In the genomic region with DNA sequence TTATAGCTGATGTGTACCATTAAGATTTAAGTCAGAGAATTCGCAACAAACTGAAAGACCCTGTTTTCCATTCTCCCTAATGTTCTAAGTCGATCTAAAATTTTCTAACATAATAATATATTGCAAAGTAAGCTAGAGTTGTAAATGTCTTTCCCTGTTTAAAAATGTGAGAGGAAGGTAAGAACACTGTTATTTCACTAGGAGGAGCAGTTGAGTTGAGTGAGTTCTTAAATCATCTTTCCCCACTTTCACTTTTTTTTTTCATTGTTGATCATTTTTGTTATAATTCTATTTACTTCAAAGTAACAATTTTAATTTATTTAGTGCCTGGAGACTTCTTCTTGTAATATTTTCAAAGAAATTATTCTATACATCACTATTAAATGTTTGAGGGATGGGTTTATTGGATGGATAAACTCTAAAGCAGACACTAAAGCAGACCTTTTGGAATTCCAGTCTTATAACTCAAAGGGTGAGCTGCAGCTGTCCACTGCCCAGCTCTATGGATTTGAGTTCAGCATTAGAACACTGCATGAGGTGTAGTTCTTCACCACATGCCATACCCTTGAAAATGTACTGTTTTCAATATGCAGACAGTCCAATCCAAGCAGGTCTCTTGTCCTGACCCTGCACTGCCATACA, we compare ENCODE assay signal across 9 cellular contexts.
DNase-seq lines count a peak whose midpoint lies in the region; ATAC-seq and TF ChIP-seq lines count a peak whose summit lies in the region.
"Had no signal": no experiment of that assay in that cellular context is flagged by ENCODE, and none has a peak within 500 bp of the region (broad histone marks: within the 10 kb centered on the region; RNA-seq: fewer than 3 reads in every experiment).

No MANE protein-coding gene starts in this region.

- H3K9me3 Mint-ChIP-seq in glutamatergic neuron (ENCODE audit: unreplicated experiment): no peaks in the 10 kb centered on the region

- H3K9ac ChIP-seq in SK-N-SH: no peak overlapping the region

- TF ChIP-seq CTCF in SK-N-SH (IDR thresholded peaks at IDR 0.05) (peak; percentile 85), glutamatergic neuron (IDR thresholded peaks at IDR 0.05; ENCODE audit: partially characterized antibody, unreplicated experiment) (peak; percentile 50), vagina (IDR thresholded peaks at IDR 0.05) (peak; percentile 7 to 48 (median 41))

- no peaks in the 10 kb centered on the region for H3K36me3 Mint-ChIP-seq in glutamatergic neuron (ENCODE audit: unreplicated experiment)

- CTCF ChIA-PET in SK-N-SH (lab: Yijun Ruan, JAX): interaction anchor here (0.6 to 4.0 kb wide), 46 partner anchors 9 to 1056 kb away, joined by 3 to 37 read pairs (median 5); partner anchors contain the start of gene FZD1

- no peak for TF ChIP-seq EP300 in SK-N-SH (IDR thresholded peaks at IDR 0.05; ENCODE audit: borderline replicate concordance in 1 of 2, low read depth in 1 of 2, low read length in 1 of 2)

- peaks cover 3% of the 10 kb centered on the region for H3K27me3 Mint-ChIP-seq in glutamatergic neuron (ENCODE audit: unreplicated experiment)

- no peak for TF ChIP-seq POLR2A in vagina (IDR thresholded peaks at IDR 0.05)

- peaks cover 10% of the 10 kb centered on the region for H3K4me1 Mint-ChIP-seq in glutamatergic neuron (ENCODE audit: low read depth, unreplicated experiment)

- H3K4me3 ChIP-seq in SK-N-SH (ENCODE audit: low read depth in 2 of 2, low read length in 1 of 2) (no peak overlapping the region), vagina (no peak overlapping the region)

- H3K4me2 ChIP-seq in SK-N-SH: peak overlapping the region; percentile 38; the same call in 1 of the 2 replicates

- H3K4me3 Mint-ChIP-seq in glutamatergic neuron (ENCODE audit: unreplicated experiment): no peak overlapping the region

- peak; percentile 86 for TF ChIP-seq RAD21 in SK-N-SH (IDR thresholded peaks at IDR 0.05; ENCODE audit: low read length)

- H3K4me1 ChIP-seq in SK-N-SH (ENCODE audit: control insufficient read depth in 1 of 2, insufficient read depth in 2 of 2, low read depth in 1 of 2, low read length in 1 of 2): peaks cover 23 to 49% of the 10 kb centered on the region in 2 experiments
- peaks cover 14% of the 10 kb centered on the region for H3K4me1 ChIP-seq in vagina

- no peak overlapping the region for H3K27ac Mint-ChIP-seq in glutamatergic neuron (ENCODE audit: unreplicated experiment)

- H3F3A ChIP-seq in SK-N-SH (replicated peaks; ENCODE audit: insufficient read depth): peaks cover 22% of the 10 kb centered on the region

- H3K9me3 ChIP-seq in SK-N-SH: no peaks in the 10 kb centered on the region
- no peaks in the 10 kb centered on the region for H3K9me3 ChIP-seq in vagina
- H3K9me3 ChIP-seq: neutrophil had no signal

- no peaks in the 10 kb centered on the region for H4K20me1 ChIP-seq in SK-N-SH (ENCODE audit: insufficient read depth)

- peak; percentile 66 for ATAC-seq in HG03135 (IDR thresholded peaks at IDR 0.05; ENCODE audit: unreplicated experiment)
- ATAC-seq in HG03571 (IDR thresholded peaks at IDR 0.05; ENCODE audit: unreplicated experiment): no peak
- no peak for ATAC-seq in HG03460 (IDR thresholded peaks at IDR 0.05; ENCODE audit: unreplicated experiment)
- ATAC-seq in HG03469 (IDR thresholded peaks at IDR 0.05; ENCODE audit: unreplicated experiment): no peak

- DNase-seq in DMS114 treated with DMSO at 0.1 percent for 48 hours (lab: John Stamatoyannopoulos, UW; ENCODE audit: unreplicated experiment) (peak; percentile 28), SK-N-SH (peak; percentile 38), glutamatergic neuron (no peak), vagina (ENCODE audit: extremely low spot score in 2 of 2) (no peak)

- 38% methylated on average over 2 of the region's 2 CpGs for WGBS in SK-N-SH (ENCODE audit: low lambda C conversion rate)

- intact Hi-C loops in vagina (cut with DNase I): no loop called here

- H3K27me3 ChIP-seq in SK-N-SH (ENCODE audit: insufficient read depth) (no peaks in the 10 kb centered on the region), vagina (no peaks in the 10 kb centered on the region)
- H3K27me3 ChIP-seq: neutrophil had no signal

- no peak overlapping the region for H2AFZ ChIP-seq in SK-N-SH (ENCODE audit: low read depth)

- no peaks in the 10 kb centered on the region for H3K9me2 ChIP-seq in SK-N-SH

- H3K36me3 ChIP-seq in SK-N-SH (replicated peaks in 1 of 2; ENCODE audit: control insufficient read depth in 1 of 2, insufficient read depth in 2 of 2, low read length in 1 of 2): peaks cover 3 to 26% of the 10 kb centered on the region in 2 experiments
- no peaks in the 10 kb centered on the region for H3K36me3 ChIP-seq in vagina

- no peaks in the 10 kb centered on the region for H3K79me2 ChIP-seq in SK-N-SH (ENCODE audit: insufficient read depth)

- peak overlapping the region; percentile 56 to 95; a peak in 3 of 4 replicates for H3K27ac ChIP-seq in SK-N-SH (ENCODE audit: low read depth in 2 of 2, low read length in 1 of 2)
- peak overlapping the region; percentile 42 for H3K27ac ChIP-seq in vagina
- H3K27ac ChIP-seq: neutrophil had no signal

- POLR2A ChIA-PET in SK-N-SH (lab: Yijun Ruan, JAX): no interaction called here

TF ChIP-seq in SK-N-SH, 30 proteins besides CTCF, POLR2A, EP300 and RAD21:
- 0 out of 2 replicates have a peak, but pooled peaks have one; percentile 5 for TF ChIP-seq TCF12 (IDR thresholded peaks at IDR 0.05)
- peak; percentile 66 for TF ChIP-seq SMC3 (IDR thresholded peaks at IDR 0.05; ENCODE audit: low read depth, low read length)
- TF ChIP-seq RFX5 (IDR thresholded peaks at IDR 0.05; ENCODE audit: low read length): peak; percentile 22; the same call in 1 of the 2 replicates
- TF ChIP-seq TAF1 (IDR thresholded peaks at IDR 0.05; ENCODE audit: borderline replicate concordance, low read depth, low read length): no peak
- TF ChIP-seq RCOR1 (IDR thresholded peaks at IDR 0.05; ENCODE audit: low read length): no peak
- TF ChIP-seq NRF1 (IDR thresholded peaks at IDR 0.05; ENCODE audit: low read depth, low read length): 0 out of 2 replicates have a peak, but pooled peaks have one; percentile 3

Comparison
In these comparisons a context has a peak if more than half of its experiments do, and no peak if none do; other contexts are left out.
1. DNase-seq: peak in DMS114 treated with DMSO at 0.1 percent for 48 hours (single experiment) and SK-N-SH (single experiment); none in glutamatergic neuron (single experiment) and vagina (0 of 2).
2. Peak in every context shown above with its lines, with median percentiles within 50 percentile points of each other: CTCF ChIP-seq.